In the genomic region with DNA sequence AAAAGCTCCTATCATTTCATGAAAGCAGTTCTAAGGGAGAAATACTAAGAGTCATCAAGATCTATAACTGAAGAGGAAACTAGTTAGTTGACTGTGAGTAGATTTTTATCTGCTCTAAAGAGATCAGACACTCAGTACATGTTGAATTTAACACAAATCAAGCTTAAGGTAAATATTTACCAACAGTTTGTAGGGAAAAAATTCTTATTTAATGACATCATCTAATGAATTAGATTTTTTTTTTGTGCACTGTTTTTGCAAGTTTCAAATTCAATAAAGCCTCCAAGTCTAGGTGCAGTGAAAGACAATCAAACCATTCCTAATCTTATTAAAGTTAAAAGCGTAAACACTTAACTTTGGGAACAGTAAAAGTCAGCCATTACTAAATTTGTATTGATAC, we compare ENCODE assay signal across 9 cellular contexts.
"Had no signal": no experiment of that assay in that cellular context is flagged by ENCODE, and none has a peak within 500 bp of the region (broad histone marks: within the 10 kb centered on the region; RNA-seq: fewer than 3 reads in every experiment).

No MANE protein-coding gene starts in this region.

- ATAC-seq: HCT116, K562 had no signal

- FAIRE-seq: K562 had no signal

- H2AFZ ChIP-seq: GM23248 had no signal

- H3K4me1 ChIP-seq: HAP-1 had no signal

- H3K27ac ChIP-seq: GM23248, HL-60 had no signal

- H3K9me3 ChIP-seq: HAP-1 had no signal

- DNase-seq: GM23248, GOT3, H7, IMR-90, KG1 had no signal

- H3K9ac ChIP-seq: GM23248 had no signal

- H3K36me3 ChIP-seq: HAP-1 had no signal

- H3K4me3 ChIP-seq: GM23248, HAP-1, K562 had no signal
